3 cellular contexts compared by ENCODE assay signal in genomic region chr6:125189494-125189893, GRCh38.
A peak's percentile ranks its signal among the peaks of the same experiment; 100 is the strongest.
TF ChIP-seq lines count a peak whose summit lies in the region.

No MANE protein-coding gene starts in this region.

TF ChIP-seq in liver, 16 proteins besides CTCF, POLR2A, EP300 and RAD21:
- TF ChIP-seq YY1 (IDR thresholded peaks at IDR 0.05) = no peak
- TF ChIP-seq HNF4G (IDR thresholded peaks at IDR 0.05) = no peak
- TF ChIP-seq REST (IDR thresholded peaks at IDR 0.05) = no peak
- peak; percentile 8 for TF ChIP-seq SP1 (IDR thresholded peaks at IDR 0.05)

TF ChIP-seq in HepG2, 621 proteins besides CTCF, POLR2A, EP300 and RAD21:
- no peak for TF ChIP-seq KAT8 (CRISPR knock-in tag; IDR thresholded peaks at IDR 0.05)
- no peak for TF ChIP-seq PAF1 (CRISPR knock-in tag; IDR thresholded peaks at IDR 0.05)
- TF ChIP-seq ZNF678 (CRISPR knock-in tag; IDR thresholded peaks at IDR 0.05) = no peak
- TF ChIP-seq DPF2 (CRISPR knock-in tag; IDR thresholded peaks at IDR 0.05; ENCODE audit: borderline replicate concordance, low read depth) = no peak
- no peak for TF ChIP-seq ZNF724P (CRISPR knock-in tag; IDR thresholded peaks at IDR 0.05; ENCODE audit: borderline replicate concordance)
- no peak for TF ChIP-seq PATZ1 (CRISPR knock-in tag; IDR thresholded peaks at IDR 0.05)
- no peak for TF ChIP-seq TIGD3 (CRISPR knock-in tag; IDR thresholded peaks at IDR 0.05; ENCODE audit: borderline replicate concordance)
- TF ChIP-seq MAZ (IDR thresholded peaks at IDR 0.05; ENCODE audit: borderline replicate concordance, low read depth, low read length) = no peak
- no peak for TF ChIP-seq MAZ (CRISPR knock-in tag; IDR thresholded peaks at IDR 0.05; ENCODE audit: low read depth)
TF ChIP-seq in HepG2: peak in this region for 0.

TF ChIP-seq in endothelial cell of umbilical vein, 7 proteins besides CTCF, POLR2A, EP300 and RAD21:
- TF ChIP-seq JUN (IDR thresholded peaks at IDR 0.05; ENCODE audit: borderline replicate concordance, insufficient read depth, insufficient read length, low read depth) (no peak), EZH2 (IDR thresholded peaks at IDR 0.05; ENCODE audit: borderline replicate concordance, low read depth, low read length, severe bottlenecking) (no peak), POLR2AphosphoS5 (IDR thresholded peaks at IDR 0.05; ENCODE audit: insufficient read depth, low read depth, low read length) (no peak), GATA2 (IDR thresholded peaks at IDR 0.05; ENCODE audit: insufficient read depth, insufficient read length, low read depth, low read length) (no peak), MYC (IDR thresholded peaks at IDR 0.05; ENCODE audit: low read depth, low read length) (no peak), MAX (IDR thresholded peaks at IDR 0.05; ENCODE audit: insufficient read depth, insufficient read length) (no peak), FOS (IDR thresholded peaks at IDR 0.05; ENCODE audit: borderline replicate concordance, insufficient read depth, low read length) (no peak)
